8 cellular contexts compared by ENCODE assay signal in genomic region chr2:24792874-24793751, GRCh38. TPM values are rescaled to one million over a fixed set of nuclear protein-coding genes. Genes with fewer than 3 reads are reported as not detected.
DNase-seq lines count a peak whose midpoint lies in the region; ATAC-seq and TF ChIP-seq lines count a peak whose summit lies in the region.

Gene CENPO (plus strand): TSS chr2:24793425. CDS start chr2:24793920, 495 bp downstream.
A gene with protein sequence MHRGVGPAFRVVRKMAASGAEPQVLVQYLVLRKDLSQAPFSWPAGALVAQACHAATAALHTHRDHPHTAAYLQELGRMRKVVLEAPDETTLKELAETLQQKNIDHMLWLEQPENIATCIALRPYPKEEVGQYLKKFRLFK (minus strand): TSS chr2:24793391. CDS start chr2:24793377, 14 bp downstream.

- peak within 1 kb of the TSS; percentile 94 for H3K4me3 ChIP-seq in colonic mucosa

- H3K27me3 ChIP-seq in colonic mucosa = no peaks in the 10 kb centered on the region
- H3K27me3 ChIP-seq in layer of hippocampus (ENCODE audit: control insufficient read depth, insufficient read depth, low read length) = no peaks in the 10 kb centered on the region

- intact Hi-C loops in colonic mucosa (cut with DNase I) = no loop called here

- peak; percentile 95 to 100 (median 99) for DNase-seq in C1 segment of cervical spinal cord (lab: John Stamatoyannopoulos, UW)
- DNase-seq in NCI-H526 (lab: John Stamatoyannopoulos, UW) = peak; percentile 96 to 98
- peak; percentile 96 for DNase-seq in activated CD4-positive, alpha-beta T cell treated with anti-CD3 and anti-CD28 coated beads for 48 hours
- DNase-seq in colonic mucosa = peak; percentile 97
- peak; percentile 91 for DNase-seq in stimulated activated CD4-positive, alpha-beta T cell treated with anti-CD3 and anti-CD28 coated beads, Interleukin-1b, Interleukin-23, amount 100 ng/mL, for 4 hours (ENCODE audit: low read depth in 2 of 2)

- no peaks in the 10 kb centered on the region for H3K4me1 ChIP-seq in colonic mucosa

- ATAC-seq in GM19324 (IDR thresholded peaks at IDR 0.05; ENCODE audit: low FRiP score, unreplicated experiment) (peak; percentile 97), HG03469 (IDR thresholded peaks at IDR 0.05; ENCODE audit: unreplicated experiment) (peak; percentile 77)

- H3K36me3 ChIP-seq in colonic mucosa = no peaks in the 10 kb centered on the region

- H3K9me3 ChIP-seq in colonic mucosa = no peaks in the 10 kb centered on the region

- H3K27ac ChIP-seq in colonic mucosa (peak within 1 kb of the TSS; percentile 99), layer of hippocampus (ENCODE audit: low read depth, low read length) (peak within 1 kb of the TSS; percentile 100)

- TF ChIP-seq CTCF in colonic mucosa (IDR thresholded peaks at IDR 0.05) = peak; percentile 74

- H3K9ac ChIP-seq in colonic mucosa (ENCODE audit: low read depth in 2 of 2, low read length in 2 of 2) = peak within 1 kb of the TSS; percentile 83 to 88

RNA-seq across cellular contexts. Expression of gene CENPO, which starts in this region (rescaled TPM):
- 10 to 100 TPM in 1 of 2 donors, 1 to 10 TPM in 1; 6.8 to 26.8 TPM for total RNA-seq in colonic mucosa

RNA-seq across cellular contexts. Expression of the second gene that starts in this region (rescaled TPM):
- total RNA-seq in colonic mucosa = 10 to 100 TPM; 38.2 to 47.6 TPM

Comparison
In these comparisons a context has a peak if more than half of its experiments do, and no peak if none do; other contexts are left out.
1. Peak in every context shown above with its lines: DNase-seq, ATAC-seq, H3K4me3 ChIP-seq and H3K27ac ChIP-seq.